8 cellular contexts compared by ENCODE assay signal in the genomic region with DNA sequence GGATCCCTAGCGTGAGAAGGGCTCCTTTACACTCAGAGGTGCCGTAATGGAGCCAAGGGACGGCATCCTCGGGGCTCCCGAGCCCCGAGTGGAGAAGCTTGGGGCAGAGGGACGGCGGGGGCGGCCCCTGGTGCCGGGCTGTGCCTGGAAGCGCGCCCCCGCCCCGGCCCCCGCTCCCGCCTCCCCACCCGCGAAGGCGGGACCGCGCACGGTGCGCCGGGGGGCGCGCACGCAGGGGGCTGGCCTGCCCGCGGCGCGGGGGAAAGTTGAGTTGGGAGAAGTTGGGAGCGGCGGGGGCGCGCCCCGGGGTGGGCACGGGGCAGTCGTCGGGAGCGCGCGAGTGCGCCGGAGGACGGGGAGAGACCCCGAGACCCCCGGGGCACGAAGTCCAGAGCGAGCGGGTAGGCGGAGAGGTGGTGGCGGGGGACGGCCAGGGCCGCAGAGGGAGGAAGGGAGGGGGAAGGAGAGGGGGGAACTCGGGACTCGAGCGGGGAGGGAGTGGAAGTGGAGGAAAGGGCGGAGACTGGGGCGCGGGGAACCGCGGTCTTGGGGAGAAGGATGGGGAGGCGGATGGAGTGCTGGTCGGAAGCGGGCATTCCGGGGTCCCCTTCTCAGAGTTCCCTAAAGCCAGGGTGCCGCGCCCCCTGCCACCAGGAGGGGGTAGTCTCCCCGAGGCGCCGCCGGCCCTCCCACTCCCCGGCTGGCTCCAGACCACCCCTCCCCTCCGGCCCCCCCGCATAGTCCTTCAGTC. TPM values are rescaled to one million over a fixed set of nuclear protein-coding genes. Genes with fewer than 3 reads are reported as not detected.
DNase-seq lines count a peak whose midpoint lies in the region; ATAC-seq, FAIRE-seq and TF ChIP-seq lines count a peak whose summit lies in the region.

A gene with protein sequence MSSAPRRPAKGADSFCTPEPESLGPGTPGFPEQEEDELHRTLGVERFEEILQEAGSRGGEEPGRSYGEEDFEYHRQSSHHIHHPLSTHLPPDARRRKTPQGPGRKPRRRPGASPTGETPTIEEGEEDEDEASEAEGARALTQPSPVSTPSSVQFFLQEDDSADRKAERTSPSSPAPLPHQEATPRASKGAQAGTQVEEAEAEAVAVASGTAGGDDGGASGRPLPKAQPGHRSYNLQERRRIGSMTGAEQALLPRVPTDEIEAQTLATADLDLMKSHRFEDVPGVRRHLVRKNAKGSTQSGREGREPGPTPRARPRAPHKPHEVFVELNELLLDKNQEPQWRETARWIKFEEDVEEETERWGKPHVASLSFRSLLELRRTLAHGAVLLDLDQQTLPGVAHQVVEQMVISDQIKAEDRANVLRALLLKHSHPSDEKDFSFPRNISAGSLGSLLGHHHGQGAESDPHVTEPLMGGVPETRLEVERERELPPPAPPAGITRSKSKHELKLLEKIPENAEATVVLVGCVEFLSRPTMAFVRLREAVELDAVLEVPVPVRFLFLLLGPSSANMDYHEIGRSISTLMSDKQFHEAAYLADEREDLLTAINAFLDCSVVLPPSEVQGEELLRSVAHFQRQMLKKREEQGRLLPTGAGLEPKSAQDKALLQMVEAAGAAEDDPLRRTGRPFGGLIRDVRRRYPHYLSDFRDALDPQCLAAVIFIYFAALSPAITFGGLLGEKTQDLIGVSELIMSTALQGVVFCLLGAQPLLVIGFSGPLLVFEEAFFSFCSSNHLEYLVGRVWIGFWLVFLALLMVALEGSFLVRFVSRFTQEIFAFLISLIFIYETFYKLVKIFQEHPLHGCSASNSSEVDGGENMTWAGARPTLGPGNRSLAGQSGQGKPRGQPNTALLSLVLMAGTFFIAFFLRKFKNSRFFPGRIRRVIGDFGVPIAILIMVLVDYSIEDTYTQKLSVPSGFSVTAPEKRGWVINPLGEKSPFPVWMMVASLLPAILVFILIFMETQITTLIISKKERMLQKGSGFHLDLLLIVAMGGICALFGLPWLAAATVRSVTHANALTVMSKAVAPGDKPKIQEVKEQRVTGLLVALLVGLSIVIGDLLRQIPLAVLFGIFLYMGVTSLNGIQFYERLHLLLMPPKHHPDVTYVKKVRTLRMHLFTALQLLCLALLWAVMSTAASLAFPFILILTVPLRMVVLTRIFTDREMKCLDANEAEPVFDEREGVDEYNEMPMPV (plus strand): TSS at position 228 of the 751 bp plus-strand sequence. CDS start 2,399 bp downstream, outside the sequence.

- no peaks in the 10 kb centered on the region for H3K9me3 Mint-ChIP-seq in activated CD8-positive, alpha-beta memory T cell treated with anti-CD3 and anti-CD28 coated beads, Interleukin-2, amount 10 ng/mL, durations not matched to agents 7 days and 5 days (ENCODE audit: low read depth)

- H2BK15ac ChIP-seq in mesendoderm (replicated peaks; ENCODE audit: low read depth): no peak within 1 kb of the TSS

- H3K9me3 ChIP-seq in A549 (no peaks in the 10 kb centered on the region), endocrine pancreas (ENCODE audit: control insufficient read depth, low read length) (no peaks in the 10 kb centered on the region)

- H3K36me3 ChIP-seq in endocrine pancreas (ENCODE audit: control insufficient read depth, insufficient read depth, low read length): no peaks in the 10 kb centered on the region
- H3K36me3 ChIP-seq in mesendoderm (ENCODE audit: control insufficient read depth, insufficient read depth, low read length): no peaks in the 10 kb centered on the region

- POLR2A ChIA-PET in A549 (lab: Yijun Ruan, JAX): interaction anchor here (0.6 to 0.8 kb wide), 2 partner anchors 31 to 181 kb away, joined by 3 to 4 read pairs; a partner anchor contains a TSS

- peaks cover 37% of the 10 kb centered on the region for H3K4me1 ChIP-seq in A549
- H3K4me1 ChIP-seq in endocrine pancreas (ENCODE audit: control insufficient read depth, insufficient read depth, low read length): no peaks in the 10 kb centered on the region
- H3K4me1 ChIP-seq in mesendoderm (ENCODE audit: control insufficient read depth, low read depth, low read length): peaks cover 21% of the 10 kb centered on the region

- peak within 1 kb of the TSS; percentile 76 for H2BK5ac ChIP-seq in mesendoderm (ENCODE audit: low read length)

- TF ChIP-seq CTCF in A549 (IDR thresholded peaks at IDR 0.05): peak; percentile 23; the same call in 1 of the 3 replicates

- peak within 1 kb of the TSS; percentile 64 for H3K4ac ChIP-seq in mesendoderm (ENCODE audit: low read depth, low read length)

- H3K18ac ChIP-seq in mesendoderm (ENCODE audit: low read length): peak within 1 kb of the TSS; percentile 61

- peak within 1 kb of the TSS; percentile 86 for H3K4me3 ChIP-seq in A549
- peak within 1 kb of the TSS; percentile 65 for H3K4me3 ChIP-seq in endocrine pancreas (ENCODE audit: control insufficient read depth, insufficient read depth, low read length)
- peak within 1 kb of the TSS; percentile 71 for H3K4me3 ChIP-seq in mesendoderm (ENCODE audit: low read length)

- H3K23ac ChIP-seq in mesendoderm (ENCODE audit: low read length): peak within 1 kb of the TSS; percentile 75

- H3K27ac ChIP-seq in A549: peak within 1 kb of the TSS; percentile 99
- peak within 1 kb of the TSS; percentile 73 for H3K27ac ChIP-seq in mesendoderm (ENCODE audit: low read depth, low read length)

- H3K27me3 ChIP-seq in endocrine pancreas (ENCODE audit: control insufficient read depth, insufficient read depth, low read length): no peaks in the 10 kb centered on the region
- no peaks in the 10 kb centered on the region for H3K27me3 ChIP-seq in mesendoderm (ENCODE audit: insufficient read depth, low read length, poor library complexity)

- H3K27me3 Mint-ChIP-seq in activated CD8-positive, alpha-beta memory T cell treated with anti-CD3 and anti-CD28 coated beads, Interleukin-2, amount 10 ng/mL, durations not matched to agents 7 days and 5 days: no peaks in the 10 kb centered on the region

- WGBS in A549 (ENCODE audit: missing lambda C conversion rate): 3% methylated on average over 30 of the region's 75 CpGs
- WGBS in mesendoderm (ENCODE audit: extremely low coverage, insufficient coverage, low lambda C conversion rate): no CpG with 5 or more reads among the region's 75 CpGs

- H3K79me2 ChIP-seq in mesendoderm (ENCODE audit: control insufficient read depth, insufficient read depth, low read length): no peaks in the 10 kb centered on the region

- H2BK120ac ChIP-seq in mesendoderm (ENCODE audit: low read depth, low read length): peak within 1 kb of the TSS; percentile 30

- DNase-seq in A549 (ENCODE audit: low read depth in 1 of 2, low spot score in 1 of 2): peak; percentile 76 to 90
- peak; percentile 50 for DNase-seq in NCI-H82 treated with DMSO at 0.1 percent for 48 hours (lab: John Stamatoyannopoulos, UW; ENCODE audit: unreplicated experiment)
- peak; percentile 78 for DNase-seq in activated CD8-positive, alpha-beta memory T cell treated with anti-CD3 and anti-CD28 coated beads, Interleukin-2, amount 10 ng/mL, durations not matched to agents 7 days and 5 days
- peak; percentile 84 for DNase-seq in mesendoderm
- DNase-seq in stimulated activated CD8-positive, alpha-beta memory T cell treated with anti-CD3 and anti-CD28 coated beads, Interleukin-15, amount 100 ng/mL, for 48 hours (ENCODE audit: low read depth in 2 of 2): peak; percentile 52 to 69

- H2AK5ac ChIP-seq in mesendoderm (ENCODE audit: low read length): peak within 1 kb of the TSS; percentile 46

- peak within 1 kb of the TSS; percentile 85 for H4K5ac ChIP-seq in mesendoderm (ENCODE audit: low read length)

- peak within 1 kb of the TSS; percentile 97 for H3K27ac Mint-ChIP-seq in activated CD8-positive, alpha-beta memory T cell treated with anti-CD3 and anti-CD28 coated beads, Interleukin-2, amount 10 ng/mL, durations not matched to agents 7 days and 5 days

- H3K4me2 ChIP-seq in A549: peak within 1 kb of the TSS; percentile 92
- H3K4me2 ChIP-seq in mesendoderm (ENCODE audit: low read length): peak within 1 kb of the TSS; percentile 98

- peak; percentile 5 to 7 for ATAC-seq in A549
- peak; percentile 26 for ATAC-seq in HG03095 (IDR thresholded peaks at IDR 0.05; ENCODE audit: unreplicated experiment)
- ATAC-seq in activated CD8-positive, alpha-beta memory T cell treated with anti-CD3 and anti-CD28 coated beads, Interleukin-2, amount 10 ng/mL, durations not matched to agents 7 days and 5 days: peak; percentile 28

- CTCF ChIA-PET in A549 (lab: Yijun Ruan, JAX): interaction anchor here (0.9 to 5.7 kb wide), 16 partner anchors 9 to 106 kb away, joined by 3 to 64 read pairs (median 6); a partner anchor contains a TSS
- CTCF ChIA-PET in activated CD8-positive, alpha-beta memory T cell treated with anti-CD3 and anti-CD28 coated beads, Interleukin-2, amount 10 ng/mL, durations not matched to agents 7 days and 5 days (lab: Charles Lee): interaction anchor here (0.7 to 1.4 kb wide), 14 partner anchors 8 to 116 kb away, joined by 3 to 6 read pairs (median 3); a partner anchor contains a TSS

- H3K4me1 Mint-ChIP-seq in activated CD8-positive, alpha-beta memory T cell treated with anti-CD3 and anti-CD28 coated beads, Interleukin-2, amount 10 ng/mL, durations not matched to agents 7 days and 5 days: peaks cover 34% of the 10 kb centered on the region

- peak within 1 kb of the TSS; percentile 91 for H3K4me3 Mint-ChIP-seq in activated CD8-positive, alpha-beta memory T cell treated with anti-CD3 and anti-CD28 coated beads, Interleukin-2, amount 10 ng/mL, durations not matched to agents 7 days and 5 days

- no peak for TF ChIP-seq EP300 in A549 (IDR thresholded peaks at IDR 0.05)

- H3K9ac ChIP-seq in endocrine pancreas (ENCODE audit: control insufficient read depth, insufficient read depth, low read length) (peak within 1 kb of the TSS; percentile 93), mesendoderm (ENCODE audit: low read length) (peak within 1 kb of the TSS; percentile 86)

- FAIRE-seq in A549 (lab: Jason Lieb, UNC): no peak

- TF ChIP-seq RAD21 in A549 (conservative IDR thresholded peaks at IDR 0.05 in 1 of 2, IDR thresholded peaks at IDR 0.05 in 1 of 2): no peak; a peak in 1 of 5 replicates

- H3K36me3 Mint-ChIP-seq in activated CD8-positive, alpha-beta memory T cell treated with anti-CD3 and anti-CD28 coated beads, Interleukin-2, amount 10 ng/mL, durations not matched to agents 7 days and 5 days: no peaks in the 10 kb centered on the region

- TF ChIP-seq POLR2A in A549 (IDR thresholded peaks at IDR 0.05; ENCODE audit: low read length) (peak; percentile 28), GM15510 (IDR thresholded peaks at IDR 0.05; ENCODE audit: borderline replicate concordance, extremely low read depth, insufficient read length) (peak; percentile 59)

- no peak within 1 kb of the TSS for H4K8ac ChIP-seq in mesendoderm (ENCODE audit: low read depth, low read length)

- H3K56ac ChIP-seq in mesendoderm (ENCODE audit: low read length): peak within 1 kb of the TSS; percentile 95

- H3K79me1 ChIP-seq in mesendoderm (ENCODE audit: low read length): peaks cover 6% of the 10 kb centered on the region

RNA-seq across cellular contexts. Expression of the gene that starts here (rescaled TPM):
- polyA plus RNA-seq in A549 (2011; rRNA removed) (99.6 and 112 TPM in 2 replicates), A549 (2017; fragmentation: RNase III; extraction: RNeasy Plus Mini Kit Qiagen cat#74134 plus additional on column Dnase treatment) (253 to 280 TPM (median 275 TPM) in 3 replicates)
- 227 and 233 TPM in 2 replicates for polyA plus RNA-seq in A549 (2012; cell fraction: cytosol; rRNA removed)
- 658 and 805 TPM in 2 replicates for polyA plus RNA-seq in A549 (2012; cell fraction: nucleus; rRNA removed)
- 118 and 170 TPM in 2 replicates for polyA minus RNA-seq in A549 (2011; rRNA and poly(A)+ RNA removed)
- 100 to 1,000 TPM; 114 to 121 TPM for total RNA-seq in activated CD8-positive, alpha-beta memory T cell treated with anti-CD3 and anti-CD28 coated beads, Interleukin-2, amount 10 ng/mL, durations not matched to agents 7 days and 5 days
- 51.8 TPM for polyA plus RNA-seq in mesendoderm (2013, experiment 1 of 2)
- polyA plus RNA-seq in mesendoderm (2013, experiment 2 of 2): 53.3 TPM

Comparison
In these comparisons a context has a peak if more than half of its experiments do, and no peak if none do; other contexts are left out.
1. Peak in every context shown above with its lines: DNase-seq, ATAC-seq, H3K4me3 ChIP-seq and H3K27ac ChIP-seq.